8 cellular contexts compared by ENCODE assay signal in genomic region chr4:26862381-26862915, GRCh38. TPM values are rescaled to one million over a fixed set of nuclear protein-coding genes. Genes with fewer than 3 reads are reported as not detected.
A peak's percentile ranks its signal among the peaks of the same experiment; 100 is the strongest.
DNase-seq lines count a peak whose midpoint lies in the region; ATAC-seq, FAIRE-seq and TF ChIP-seq lines count a peak whose summit lies in the region.

No MANE protein-coding gene starts in this region.

- ATAC-seq in left cardiac atrium, result no peak

- peaks cover 59% of the 10 kb centered on the region for H3K79me2 ChIP-seq in astrocyte (ENCODE audit: insufficient read depth, low read length)

- H3K4me3 Mint-ChIP-seq in astrocyte (ENCODE audit: unreplicated experiment), result peak overlapping the region; percentile 86
- H3K4me3 Mint-ChIP-seq in mesothelial cell of epicardium, result peak overlapping the region; percentile 97

- H3K4me2 ChIP-seq in astrocyte (ENCODE audit: low read length), result peak overlapping the region; percentile 98

- no peak for TF ChIP-seq CTCF in right atrium auricular region (IDR thresholded peaks at IDR 0.05)
- no peak for TF ChIP-seq CTCF in astrocyte (IDR thresholded peaks at IDR 0.05; ENCODE audit: insufficient read depth, low read depth, low read length)
- no peak for TF ChIP-seq CTCF in mesothelial cell of epicardium (IDR thresholded peaks at IDR 0.05; ENCODE audit: unreplicated experiment)

- H3K9me3 ChIP-seq in right atrium auricular region, result no peaks in the 10 kb centered on the region
- H3K9me3 ChIP-seq in astrocyte (ENCODE audit: insufficient read depth, low read depth, low read length), result no peaks in the 10 kb centered on the region

- no peaks in the 10 kb centered on the region for H3K27me3 Mint-ChIP-seq in astrocyte (ENCODE audit: low read depth, unreplicated experiment)
- H3K27me3 Mint-ChIP-seq in mesothelial cell of epicardium (ENCODE audit: low read depth), result no peaks in the 10 kb centered on the region

- H3K27ac ChIP-seq in right atrium auricular region (peak overlapping the region; percentile 91 to 94), astrocyte (ENCODE audit: low read depth, low read length) (no peak overlapping the region)

- H4K20me1 ChIP-seq in astrocyte (ENCODE audit: insufficient read depth, low read length), result peaks cover 21% of the 10 kb centered on the region

- H3K9me3 Mint-ChIP-seq in astrocyte (ENCODE audit: unreplicated experiment) (no peaks in the 10 kb centered on the region), mesothelial cell of epicardium (no peaks in the 10 kb centered on the region)

- no peak for DNase-seq in right atrium auricular region (ENCODE audit: low spot score)
- no peak for DNase-seq in left cardiac atrium
- no peak for DNase-seq in astrocyte (ENCODE audit: low read depth)
- no peak for DNase-seq in mesothelial cell of epicardium (ENCODE audit: low spot score in 2 of 2, unreplicated experiment in 2 of 2)
- DNase-seq in NK-92 (lab: John Stamatoyannopoulos, UW; ENCODE audit: unreplicated experiment), result no peak
- no peak for DNase-seq in NCI-H1048 (lab: John Stamatoyannopoulos, UW)
- no peak for DNase-seq in mesenteric fat pad (ENCODE audit: low spot score)
- DNase-seq in HUDEP-2 (lab: John Stamatoyannopoulos, UW; ENCODE audit: unreplicated experiment in 76 of 76), result no peak

- peaks cover 18% of the 10 kb centered on the region for H3K4me1 Mint-ChIP-seq in astrocyte (ENCODE audit: low read depth, unreplicated experiment)
- H3K4me1 Mint-ChIP-seq in mesothelial cell of epicardium, result peaks cover 59% of the 10 kb centered on the region

- intact Hi-C loops in left cardiac atrium (cut with DNase I), result loop anchor here (5.0 to 10.0 kb wide), 4 partner anchors 108 to 145 kb away; no protein-coding TSS in a partner anchor

- no peak for FAIRE-seq in astrocyte (lab: Jason Lieb, UNC)

- H3K36me3 ChIP-seq in right atrium auricular region (no peaks in the 10 kb centered on the region), astrocyte (ENCODE audit: insufficient read depth, low read length) (no peaks in the 10 kb centered on the region)

- H3K36me3 Mint-ChIP-seq in astrocyte (ENCODE audit: low read depth, unreplicated experiment) (no peaks in the 10 kb centered on the region), mesothelial cell of epicardium (no peaks in the 10 kb centered on the region)

- H2AFZ ChIP-seq in astrocyte (ENCODE audit: low read depth, low read length), result no peak overlapping the region

- H3K27ac Mint-ChIP-seq in astrocyte (ENCODE audit: unreplicated experiment) (peak overlapping the region; percentile 44), mesothelial cell of epicardium (peak overlapping the region; percentile 99)

- peak overlapping the region; percentile 82 for H3K9ac ChIP-seq in astrocyte (ENCODE audit: low read length)

- H3K4me3 ChIP-seq in right atrium auricular region (peak overlapping the region; percentile 73 to 92), astrocyte (ENCODE audit: insufficient read depth, low read depth, low read length) (peak overlapping the region; percentile 77)

- no peaks in the 10 kb centered on the region for H3K27me3 ChIP-seq in right atrium auricular region
- no peaks in the 10 kb centered on the region for H3K27me3 ChIP-seq in astrocyte (ENCODE audit: insufficient read depth, low read length)

- H3K4me1 ChIP-seq in right atrium auricular region (peaks cover 0 to 60% of the 10 kb centered on the region in 2 donors), astrocyte (ENCODE audit: insufficient read depth, low read length) (peaks cover 19% of the 10 kb centered on the region)

RNA-seq across cellular contexts. Expression of gene STIM2, which starts 1.8 kb away (rescaled TPM):
- total RNA-seq in right atrium auricular region (10 to 100 TPM in 1 of 2 donors, 1 to 10 TPM in 1; 9.2 to 10.5 TPM), left cardiac atrium (10 to 100 TPM; 12.1 to 16.9 TPM), astrocyte (17.8 and 18.4 TPM in 2 replicates), mesothelial cell of epicardium (51.0 to 52.9 TPM (median 52.5 TPM) in 3 replicates), mesenteric fat pad (22.5 TPM)
